Comparison of ENCODE assay signal across 7 cellular contexts in the genomic region with DNA sequence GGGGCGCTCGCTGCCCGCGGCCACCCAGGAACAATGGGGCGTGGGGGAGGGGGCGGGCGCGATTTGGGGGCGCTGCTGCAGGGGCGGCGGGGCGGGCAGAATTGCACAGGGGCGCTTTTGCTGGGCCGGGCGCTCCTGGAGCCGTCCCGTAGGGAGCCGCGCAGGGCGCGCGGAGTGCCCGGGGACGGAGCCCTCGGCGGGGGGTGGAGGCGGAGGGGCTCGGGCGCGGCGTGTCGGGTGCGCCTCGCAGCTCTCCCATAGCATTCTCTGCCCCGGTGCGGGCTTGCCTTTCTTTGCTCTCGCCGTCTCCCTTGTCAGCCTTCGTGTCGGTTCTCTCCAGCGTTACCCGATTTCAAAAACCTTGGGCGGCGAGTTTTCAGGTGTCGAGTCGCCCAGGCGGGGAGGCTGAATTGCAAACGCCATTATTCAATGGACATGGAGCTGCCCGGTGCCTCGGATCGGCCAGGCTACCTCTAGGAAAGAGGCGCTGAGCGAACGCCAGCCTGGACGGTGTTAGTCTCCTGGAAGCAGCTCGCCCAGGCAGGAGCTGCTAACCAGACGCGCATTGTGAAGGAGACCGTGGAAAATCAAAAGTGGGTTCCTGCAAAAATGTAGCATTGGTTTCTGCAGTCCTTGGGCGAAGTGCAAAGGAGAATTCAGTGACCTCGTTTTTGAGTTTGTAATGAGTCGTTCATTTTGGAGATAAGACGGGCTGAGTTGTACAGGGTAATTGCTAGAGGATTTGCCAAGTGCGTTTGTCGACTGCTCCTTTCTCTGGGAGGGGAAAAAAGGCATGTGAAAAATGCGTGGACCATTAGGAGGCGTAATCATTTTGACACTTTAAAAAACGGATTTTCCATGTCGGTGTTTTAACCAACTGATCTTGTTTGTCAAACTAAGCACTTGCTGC. TPM values are rescaled to one million over a fixed set of nuclear protein-coding genes. Genes with fewer than 3 reads are reported as not detected.
DNase-seq lines count a peak whose midpoint lies in the region; ATAC-seq and TF ChIP-seq lines count a peak whose summit lies in the region.

No MANE protein-coding gene starts in this region.

- CTCF ChIA-PET in activated naive CD4-positive, alpha-beta T cell treated with anti-CD3 and anti-CD28 coated beads for 36 hours (lab: Charles Lee), result interaction anchor here (0.6 to 0.8 kb wide), 2 partner anchors 78 to 556 kb away, joined by 3 to 4 read pairs; no protein-coding TSS in a partner anchor

- no peaks in the 10 kb centered on the region for H3K36me3 Mint-ChIP-seq in activated naive CD4-positive, alpha-beta T cell treated with anti-CD3 and anti-CD28 coated beads for 36 hours (ENCODE audit: low read depth)

- H3K4me3 Mint-ChIP-seq in activated naive CD4-positive, alpha-beta T cell treated with anti-CD3 and anti-CD28 coated beads for 36 hours, result peak overlapping the region; percentile 80

- ATAC-seq in GM18502 (IDR thresholded peaks at IDR 0.05; ENCODE audit: poor library complexity, unreplicated experiment), result peak; percentile 36
- peak; percentile 23 for ATAC-seq in HG02884 (IDR thresholded peaks at IDR 0.05; ENCODE audit: unreplicated experiment)
- ATAC-seq in omental fat pad (ENCODE audit: low FRiP score), result peak; percentile 30

- TF ChIP-seq CTCF in omental fat pad (IDR thresholded peaks at IDR 0.05), result no peak

- no peaks in the 10 kb centered on the region for H3K9me3 Mint-ChIP-seq in activated naive CD4-positive, alpha-beta T cell treated with anti-CD3 and anti-CD28 coated beads for 36 hours

- H3K27ac Mint-ChIP-seq in activated naive CD4-positive, alpha-beta T cell treated with anti-CD3 and anti-CD28 coated beads for 36 hours, result no peak overlapping the region

- H3K27me3 Mint-ChIP-seq in activated naive CD4-positive, alpha-beta T cell treated with anti-CD3 and anti-CD28 coated beads for 36 hours (ENCODE audit: low read depth), result peaks cover 23% of the 10 kb centered on the region

- intact Hi-C loops in activated naive CD4-positive, alpha-beta T cell treated with anti-CD3 and anti-CD28 coated beads for 36 hours (cut with micrococcal nuclease), result loop anchor here (1.0 to 5.0 kb wide), 6 partner anchors 25 to 305 kb away; a partner anchor contains a TSS

- peaks cover 14% of the 10 kb centered on the region for H3K4me1 Mint-ChIP-seq in activated naive CD4-positive, alpha-beta T cell treated with anti-CD3 and anti-CD28 coated beads for 36 hours (ENCODE audit: low read depth)

- DNase-seq in NCI-H748 treated with DMSO at 0.1 percent for 48 hours (lab: John Stamatoyannopoulos, UW), result peak; percentile 35
- DNase-seq in activated naive CD4-positive, alpha-beta T cell treated with anti-CD3 and anti-CD28 coated beads for 36 hours, result peak; percentile 15
- peak; percentile 4 for DNase-seq in glomerular visceral epithelial cell (ENCODE audit: extremely low spot score)
- DNase-seq in omental fat pad (ENCODE audit: low spot score), result no peak
- no peak for DNase-seq in NCI-H2029 (lab: John Stamatoyannopoulos, UW)

RNA-seq across cellular contexts. Expression of a gene that starts 0.6 kb away (rescaled TPM):
- under 1 TPM; 0.27 to 0.52 TPM for total RNA-seq in activated naive CD4-positive, alpha-beta T cell treated with anti-CD3 and anti-CD28 coated beads for 36 hours
- total RNA-seq in omental fat pad, result 10 to 100 TPM in 3 of 4 donors, under 1 TPM in 1; 0.63 to 61.8 (median 19.5) TPM

Comparison
In these comparisons a context has a peak if more than half of its experiments do, and no peak if none do; other contexts are left out.
1. DNase-seq: peak in NCI-H748 treated with DMSO at 0.1 percent for 48 hours (single experiment), activated naive CD4-positive, alpha-beta T cell treated with anti-CD3 and anti-CD28 coated beads for 36 hours (single experiment) and glomerular visceral epithelial cell (single experiment); none in omental fat pad (single experiment) and NCI-H2029 (single experiment).
2. Peak in every context shown above with its lines, with median percentiles within 50 percentile points of each other: ATAC-seq.